In the genomic region with DNA sequence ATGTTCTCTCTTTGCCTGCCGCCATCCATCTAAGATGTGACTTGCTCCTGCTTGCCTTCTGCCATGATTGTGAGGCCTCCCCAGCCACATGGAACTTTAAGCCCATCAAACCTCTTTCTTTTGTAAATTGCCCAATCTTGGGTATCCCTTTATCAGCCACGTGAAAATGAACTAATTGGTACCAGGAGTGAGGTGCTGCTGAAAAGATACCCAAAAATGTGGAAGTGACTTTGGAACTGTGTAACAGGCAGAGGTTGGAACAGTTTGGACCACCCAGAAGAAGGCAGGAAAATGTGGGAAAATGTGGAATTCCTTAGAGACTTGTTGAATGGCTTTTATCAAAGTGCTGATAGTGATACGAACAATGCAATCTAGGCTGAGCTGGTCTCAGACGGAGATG, we compare ENCODE assay signal across 27 cellular contexts.
"Had no signal": no experiment of that assay in that cellular context is flagged by ENCODE, and none has a peak within 500 bp of the region (broad histone marks: within the 10 kb centered on the region; RNA-seq: fewer than 3 reads in every experiment).

No MANE protein-coding gene starts in this region.

- H3K27ac ChIP-seq: coronary artery, dorsolateral prefrontal cortex, epithelial cell of prostate, esophagus squamous epithelium, gastrocnemius medialis, heart right ventricle, left lung, lower lobe of right lung had no signal

- H3K36me3 ChIP-seq: esophagus squamous epithelium, gastrocnemius medialis, heart right ventricle, left lung, lower lobe of right lung had no signal

- DNase-seq: dermis blood vessel endothelial cell; dorsolateral prefrontal cortex; effector CD4-positive, alpha-beta T cell; effector memory CD4-positive, alpha-beta T cell; erythroblast; esophagus squamous epithelium; foreskin fibroblast; foreskin melanocyte; gastrocnemius medialis; glutamatergic neuron; head of caudate nucleus; heart right ventricle; hippocampal formation; left cardiac atrium; left lung; left ventricle myocardium superior; lower lobe of right lung; mesenchymal stem cell; midbrain; naive thymus-derived CD4-positive, alpha-beta T cell had no signal

- H3K9me3 ChIP-seq: esophagus squamous epithelium, gastrocnemius medialis, lower lobe of right lung had no signal

- H3K4me3 Mint-ChIP-seq: naive thymus-derived CD4-positive, alpha-beta T cell had no signal

- H3K27me3 Mint-ChIP-seq: naive thymus-derived CD4-positive, alpha-beta T cell had no signal

- FAIRE-seq: colon, endometrium, islet of Langerhans, keratinocyte had no signal

- H3K36me3 Mint-ChIP-seq: naive thymus-derived CD4-positive, alpha-beta T cell had no signal

- H3K4me3 ChIP-seq: coronary artery, dorsolateral prefrontal cortex, esophagus squamous epithelium, gastrocnemius medialis, heart right ventricle, left lung, lower lobe of right lung had no signal

- H3K4me1 Mint-ChIP-seq: naive thymus-derived CD4-positive, alpha-beta T cell had no signal

- H3K27me3 ChIP-seq: esophagus squamous epithelium, gastrocnemius medialis, heart right ventricle, left lung had no signal

- H3K4me1 ChIP-seq: esophagus squamous epithelium, gastrocnemius medialis, heart right ventricle, left lung, lower lobe of right lung had no signal

- H3K27ac Mint-ChIP-seq: naive thymus-derived CD4-positive, alpha-beta T cell had no signal

- ATAC-seq: esophagus mucosa; gastrocnemius medialis; heart right ventricle; left cardiac atrium; left lung; left ventricle myocardium superior; lower lobe of right lung; naive thymus-derived CD4-positive, alpha-beta T cell had no signal
